ENCODE assay signal across 30 cellular contexts in genomic region chr2:169620509-169620908, GRCh38.
"Had no signal": no experiment of that assay in that cellular context is flagged by ENCODE, and none has a peak within 500 bp of the region (broad histone marks: within the 10 kb centered on the region; RNA-seq: fewer than 3 reads in every experiment).

No MANE protein-coding gene starts in this region.

- H3K27me3 Mint-ChIP-seq: activated CD4-positive, alpha-beta memory T cell treated with anti-CD3 and anti-CD28 coated beads for 36 hours; activated CD4-positive, alpha-beta T cell treated with anti-CD3 and anti-CD28 coated beads, Interleukin-2, amount 10 ng/mL, durations not matched to agents 24 days and 14 days; activated naive CD4-positive, alpha-beta T cell treated with anti-CD3 and anti-CD28 coated beads, Interleukin-2, amount 50 U/mL, for 24 hours; activated naive CD8-positive, alpha-beta T cell treated with anti-CD3 and anti-CD28 coated beads for 36 hours; activated naive CD8-positive, alpha-beta T cell treated with anti-CD3 and anti-CD28 coated beads, Interleukin-2, amount 50 U/mL, for 24 hours; activated T-cell treated with anti-CD3 and anti-CD28 coated beads, Interleukin-2, amount 50 U/mL, for 24 hours; effector memory CD8-positive, alpha-beta T cell had no signal

- H3K4me1 ChIP-seq: body of pancreas, esophagus muscularis mucosa, foreskin keratinocyte, gastroesophageal sphincter, heart right ventricle had no signal

- H3K4me3 ChIP-seq: adrenal gland, body of pancreas, esophagus muscularis mucosa, gastroesophageal sphincter, heart right ventricle had no signal

- H3K9me3 Mint-ChIP-seq: activated naive CD4-positive, alpha-beta T cell treated with anti-CD3 and anti-CD28 coated beads, Interleukin-2, amount 50 U/mL, for 24 hours; effector memory CD8-positive, alpha-beta T cell had no signal

- FAIRE-seq: colon had no signal

- DNase-seq: activated CD4-positive, alpha-beta memory T cell treated with anti-CD3 and anti-CD28 coated beads for 36 hours; activated CD4-positive, alpha-beta T cell treated with anti-CD3 and anti-CD28 coated beads for 1 hour; activated CD4-positive, alpha-beta T cell treated with anti-CD3 and anti-CD28 coated beads, Interleukin-2, amount 10 ng/mL, durations not matched to agents 24 days and 14 days; activated CD8-positive, alpha-beta memory T cell treated with anti-CD3 and anti-CD28 coated beads, Interleukin-2, amount 50 U/mL, for 48 hours; activated CD8-positive, alpha-beta T cell treated with anti-CD3 and anti-CD28 coated beads, Interleukin-2, amount 10 ng/mL, durations not matched to agents 7 days and 5 days; activated effector memory CD4-positive, alpha-beta T cell treated with anti-CD3 and anti-CD28 coated beads, Interleukin-2, amount 50 U/mL, for 16 hours; activated naive CD4-positive, alpha-beta T cell treated with anti-CD3 and anti-CD28 coated beads for 36 hours; activated naive CD8-positive, alpha-beta T cell treated with anti-CD3 and anti-CD28 coated beads for 36 hours; activated naive CD8-positive, alpha-beta T cell treated with anti-CD3 and anti-CD28 coated beads, Interleukin-2, amount 50 U/mL, for 24 hours; activated T-cell treated with anti-CD3 and anti-CD28 coated beads for 4 hours; activated T-cell treated with anti-CD3 and anti-CD28 coated beads, Interleukin-2, amount 50 U/mL, for 24 hours; adrenal gland; amygdala; aorta; body of pancreas; caudate nucleus; cortex of kidney; dermis blood vessel endothelial cell; effector CD4-positive, alpha-beta T cell; effector memory CD8-positive, alpha-beta T cell; erythroblast; foreskin keratinocyte; heart right ventricle; T-helper 2 cell had no signal

- H3K27ac Mint-ChIP-seq: activated CD4-positive, alpha-beta memory T cell treated with anti-CD3 and anti-CD28 coated beads for 36 hours; activated CD4-positive, alpha-beta T cell treated with anti-CD3 and anti-CD28 coated beads, Interleukin-2, amount 10 ng/mL, durations not matched to agents 24 days and 14 days; activated CD8-positive, alpha-beta T cell treated with anti-CD3 and anti-CD28 coated beads, Interleukin-2, amount 10 ng/mL, durations not matched to agents 7 days and 5 days; activated naive CD4-positive, alpha-beta T cell treated with anti-CD3 and anti-CD28 coated beads for 36 hours; activated naive CD8-positive, alpha-beta T cell treated with anti-CD3 and anti-CD28 coated beads for 36 hours; activated naive CD8-positive, alpha-beta T cell treated with anti-CD3 and anti-CD28 coated beads, Interleukin-2, amount 50 U/mL, for 24 hours; activated T-cell treated with anti-CD3 and anti-CD28 coated beads, Interleukin-2, amount 50 U/mL, for 24 hours; activated T-helper 1 cell treated with anti-CD3 and anti-CD28 coated beads, Interleukin-12 subunit alpha, Interleukin-12 subunit beta, Interleukin-2, Interleukin-4 antibody, amounts not matched to agents 30 ng/mL and 10 ng/mL and 1 ng/mL, durations not matched to agents 14 hours and 24 hours and 36 hours; activated T-helper 2 cell treated with anti-CD3 and anti-CD28 coated beads, Interferon-gamma antibody, Interleukin-2, Interleukin-4, amounts not matched to agents 10 μg/mL and 5 μg/mL and 100 μg/mL, durations not matched to agents 14 hours and 24 hours and 36 hours had no signal

- H3K9me3 ChIP-seq: adrenal gland, esophagus muscularis mucosa, gastroesophageal sphincter had no signal

- H3K27ac ChIP-seq: adrenal gland, body of pancreas, esophagus muscularis mucosa, foreskin keratinocyte, gastroesophageal sphincter, heart right ventricle had no signal

- ATAC-seq: activated CD8-positive, alpha-beta T cell treated with anti-CD3 and anti-CD28 coated beads, Interleukin-2, amount 10 ng/mL, durations not matched to agents 7 days and 5 days; activated naive CD8-positive, alpha-beta T cell treated with anti-CD3 and anti-CD28 coated beads, Interleukin-2, amount 50 U/mL, for 24 hours; body of pancreas; effector memory CD8-positive, alpha-beta T cell; foreskin keratinocyte; gastroesophageal sphincter; heart right ventricle had no signal

- H3K27me3 ChIP-seq: adrenal gland, body of pancreas, esophagus muscularis mucosa, foreskin keratinocyte, gastroesophageal sphincter, heart right ventricle had no signal

- H3K4me3 Mint-ChIP-seq: activated CD4-positive, alpha-beta memory T cell treated with anti-CD3 and anti-CD28 coated beads for 36 hours; activated CD4-positive, alpha-beta T cell treated with anti-CD3 and anti-CD28 coated beads, Interleukin-2, amount 10 ng/mL, durations not matched to agents 24 days and 14 days; activated CD8-positive, alpha-beta T cell treated with anti-CD3 and anti-CD28 coated beads, Interleukin-2, amount 10 ng/mL, durations not matched to agents 7 days and 5 days; activated naive CD4-positive, alpha-beta T cell treated with anti-CD3 and anti-CD28 coated beads for 36 hours; activated naive CD4-positive, alpha-beta T cell treated with anti-CD3 and anti-CD28 coated beads, Interleukin-2, amount 50 U/mL, for 24 hours; activated naive CD8-positive, alpha-beta T cell treated with anti-CD3 and anti-CD28 coated beads for 36 hours; activated naive CD8-positive, alpha-beta T cell treated with anti-CD3 and anti-CD28 coated beads, Interleukin-2, amount 50 U/mL, for 24 hours; activated T-cell treated with anti-CD3 and anti-CD28 coated beads, Interleukin-2, amount 50 U/mL, for 24 hours; activated T-helper 1 cell treated with anti-CD3 and anti-CD28 coated beads, Interleukin-12 subunit alpha, Interleukin-12 subunit beta, Interleukin-2, Interleukin-4 antibody, amounts not matched to agents 30 ng/mL and 10 ng/mL and 1 ng/mL, durations not matched to agents 14 hours and 24 hours and 36 hours; effector memory CD8-positive, alpha-beta T cell had no signal
